ENCODE assay signal across 18 cellular contexts in the genomic region with DNA sequence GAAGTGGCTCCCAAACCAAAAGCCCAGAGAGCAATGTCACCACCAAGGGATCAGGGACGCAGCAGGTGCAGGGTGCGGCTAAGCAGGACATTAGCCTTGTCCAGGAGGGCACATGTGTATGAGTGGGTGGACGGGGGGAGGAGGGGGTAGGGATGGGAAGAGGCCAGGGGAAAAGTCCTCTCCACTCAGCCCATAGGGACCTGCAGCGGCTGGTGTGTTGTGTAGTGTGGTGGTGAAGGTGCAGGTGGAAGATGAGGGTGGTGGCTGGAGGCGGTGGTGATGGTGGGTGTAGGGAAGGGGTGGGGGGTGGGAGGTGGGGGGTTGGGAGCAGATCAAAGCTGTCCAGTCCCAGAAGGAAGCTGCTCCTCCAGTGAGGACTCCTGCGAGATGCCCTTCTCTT. TPM values are rescaled to one million over a fixed set of nuclear protein-coding genes. Genes with fewer than 3 reads are reported as not detected.
A peak's percentile ranks its signal among the peaks of the same experiment; 100 is the strongest.
DNase-seq lines count a peak whose midpoint lies in the region; ATAC-seq, FAIRE-seq and TF ChIP-seq lines count a peak whose summit lies in the region.
"Had no signal": no experiment of that assay in that cellular context is flagged by ENCODE, and none has a peak within 500 bp of the region (broad histone marks: within the 10 kb centered on the region; RNA-seq: fewer than 3 reads in every experiment).

No MANE protein-coding gene starts in this region.

- no peak overlapping the region for H3K4me3 Mint-ChIP-seq in dendritic cell treated with granulocyte-macrophage colony-stimulating factor and Interleukin-4, amounts not matched to agents 40 ng/mL and 50 ng/mL, for 4 days
- H3K4me3 Mint-ChIP-seq in stimulated activated memory B cell treated with anti-CD40 and anti-IgM and Interleukin-4, amounts not matched to agents 10 μg/mL and 1 μg/mL and 100 μg/mL, for 72 hours: no peak overlapping the region
- H3K4me3 Mint-ChIP-seq: H9 had no signal

- no peak for FAIRE-seq in D721Med (lab: Jason Lieb, UNC)
- FAIRE-seq: K562 had no signal

- TF ChIP-seq CTCF in left ventricle myocardium inferior (IDR thresholded peaks at IDR 0.05; ENCODE audit: borderline replicate concordance) (no peak), right atrium auricular region (IDR thresholded peaks at IDR 0.05) (no peak), D721Med (IDR thresholded peaks at IDR 0.05; ENCODE audit: insufficient read depth, missing control alignments) (no peak), gastrocnemius medialis (IDR thresholded peaks at IDR 0.05 in 4 of 5, conservative IDR thresholded peaks at IDR 0.05 in 1 of 5) (no peak)

- H3K4me1 ChIP-seq in left ventricle myocardium inferior (peaks cover 51% of the 10 kb centered on the region), right atrium auricular region (peaks cover 0 to 44% of the 10 kb centered on the region in 2 donors), gastrocnemius medialis (peaks cover 9 to 23% of the 10 kb centered on the region in 2 donors)
- H3K4me1 ChIP-seq: BE2C, Caco-2 had no signal

- intact Hi-C loops in left ventricle myocardium inferior (cut with micrococcal nuclease) (no loop called here), gastrocnemius medialis (cut with DNase I; ENCODE audit: low total_unique reads) (no loop called here), left colon (cut with DNase I, micrococcal nuclease) (no loop called here)
- intact Hi-C loops in dendritic cell treated with granulocyte-macrophage colony-stimulating factor and Interleukin-4, amounts not matched to agents 40 ng/mL and 50 ng/mL, for 4 days (cut with micrococcal nuclease): no loop called here

- H3K36me3 ChIP-seq in left ventricle myocardium inferior (no peaks in the 10 kb centered on the region), right atrium auricular region (no peaks in the 10 kb centered on the region), gastrocnemius medialis (no peaks in the 10 kb centered on the region)
- H3K36me3 ChIP-seq: BE2C had no signal

- peaks cover 28% of the 10 kb centered on the region for H3K27me3 Mint-ChIP-seq in dendritic cell treated with granulocyte-macrophage colony-stimulating factor and Interleukin-4, amounts not matched to agents 40 ng/mL and 50 ng/mL, for 4 days
- no peaks in the 10 kb centered on the region for H3K27me3 Mint-ChIP-seq in stimulated activated memory B cell treated with anti-CD40 and anti-IgM and Interleukin-4, amounts not matched to agents 10 μg/mL and 1 μg/mL and 100 μg/mL, for 72 hours

- peaks cover 71% of the 10 kb centered on the region for H3K4me1 Mint-ChIP-seq in dendritic cell treated with granulocyte-macrophage colony-stimulating factor and Interleukin-4, amounts not matched to agents 40 ng/mL and 50 ng/mL, for 4 days (ENCODE audit: low read depth)
- H3K4me1 Mint-ChIP-seq in stimulated activated memory B cell treated with anti-CD40 and anti-IgM and Interleukin-4, amounts not matched to agents 10 μg/mL and 1 μg/mL and 100 μg/mL, for 72 hours: peaks cover 66% of the 10 kb centered on the region

- H3K27me3 ChIP-seq in left ventricle myocardium inferior (ENCODE audit: low read depth) (no peaks in the 10 kb centered on the region), right atrium auricular region (no peaks in the 10 kb centered on the region), gastrocnemius medialis (peaks cover 28 to 46% (median 36%) of the 10 kb centered on the region in 3 donors)
- H3K27me3 ChIP-seq: BE2C had no signal

- ATAC-seq in stimulated activated memory B cell treated with anti-CD40 and anti-IgM and Interleukin-4, amounts not matched to agents 10 μg/mL and 1 μg/mL and 100 μg/mL, for 72 hours: no peak
- no peak for ATAC-seq in gastrocnemius medialis
- no peak for ATAC-seq in left colon
- ATAC-seq: K562 had no signal

- no peak overlapping the region for H3K4me3 ChIP-seq in left ventricle myocardium inferior
- H3K4me3 ChIP-seq in right atrium auricular region: no peak overlapping the region
- H3K4me3 ChIP-seq in gastrocnemius medialis: no peak overlapping the region
- H3K4me3 ChIP-seq: K562 had no signal

- no peak for TF ChIP-seq POLR2A in gastrocnemius medialis (IDR thresholded peaks at IDR 0.05)

- DNase-seq in left ventricle myocardium inferior: no peak
- no peak for DNase-seq in right atrium auricular region (ENCODE audit: low spot score)
- DNase-seq in D721Med (ENCODE audit: insufficient read length, low spot score): peak; percentile 7
- no peak for DNase-seq in gastrocnemius medialis
- no peak for DNase-seq in left colon
- DNase-seq: C1 segment of cervical spinal cord; Caco-2; CD4-positive, CD25-positive, alpha-beta regulatory T cell; DMS153; DMS79; GDM1; GOT3; H9; IMR-90 had no signal

- H3K36me3 Mint-ChIP-seq in dendritic cell treated with granulocyte-macrophage colony-stimulating factor and Interleukin-4, amounts not matched to agents 40 ng/mL and 50 ng/mL, for 4 days (ENCODE audit: low read depth): peaks cover 11% of the 10 kb centered on the region
- H3K36me3 Mint-ChIP-seq in stimulated activated memory B cell treated with anti-CD40 and anti-IgM and Interleukin-4, amounts not matched to agents 10 μg/mL and 1 μg/mL and 100 μg/mL, for 72 hours: no peaks in the 10 kb centered on the region
- H3K36me3 Mint-ChIP-seq: CD4-positive, CD25-positive, alpha-beta regulatory T cell had no signal

- peak overlapping the region; percentile 48 for H3K27ac Mint-ChIP-seq in dendritic cell treated with granulocyte-macrophage colony-stimulating factor and Interleukin-4, amounts not matched to agents 40 ng/mL and 50 ng/mL, for 4 days
- H3K27ac Mint-ChIP-seq in stimulated activated memory B cell treated with anti-CD40 and anti-IgM and Interleukin-4, amounts not matched to agents 10 μg/mL and 1 μg/mL and 100 μg/mL, for 72 hours: peak overlapping the region; percentile 11
- H3K27ac Mint-ChIP-seq: H9 had no signal

- no peaks in the 10 kb centered on the region for H3K9me3 Mint-ChIP-seq in dendritic cell treated with granulocyte-macrophage colony-stimulating factor and Interleukin-4, amounts not matched to agents 40 ng/mL and 50 ng/mL, for 4 days
- H3K9me3 Mint-ChIP-seq in stimulated activated memory B cell treated with anti-CD40 and anti-IgM and Interleukin-4, amounts not matched to agents 10 μg/mL and 1 μg/mL and 100 μg/mL, for 72 hours: no peaks in the 10 kb centered on the region
- H3K9me3 Mint-ChIP-seq: CD4-positive, CD25-positive, alpha-beta regulatory T cell; H9 had no signal

- peak overlapping the region; percentile 51 for H3K27ac ChIP-seq in left ventricle myocardium inferior (replicated peaks)
- no peak overlapping the region for H3K27ac ChIP-seq in right atrium auricular region
- no peak overlapping the region for H3K27ac ChIP-seq in gastrocnemius medialis

- H3K9me3 ChIP-seq in left ventricle myocardium inferior (replicated peaks) (no peaks in the 10 kb centered on the region), right atrium auricular region (no peaks in the 10 kb centered on the region), gastrocnemius medialis (no peaks in the 10 kb centered on the region)
- H3K9me3 ChIP-seq: BE2C, Caco-2 had no signal

- in situ Hi-C loops in gastrocnemius medialis (cut with MboI; ENCODE audit: low sequenced_read_pairs in 4 of 4): no loop called here

RNA-seq across cellular contexts. Expression of a gene that starts 3.7 kb away (rescaled TPM):
- 0.82 TPM for total RNA-seq in left ventricle myocardium inferior
- total RNA-seq in right atrium auricular region: 1 to 10 TPM in 1 of 2 donors, under 1 TPM in 1; 0.94 to 1.0 TPM
- total RNA-seq in gastrocnemius medialis: under 1 TPM in 1 of 4 donors, not detected in 3; 0.24 TPM
- total RNA-seq in left colon: 1 to 10 TPM in 1 of 2 donors, under 1 TPM in 1; 0.49 to 1.7 TPM
- total RNA-seq: K562 had no signal

RNA-seq across cellular contexts. Expression of a gene that starts 3.8 kb away (rescaled TPM):
- total RNA-seq in left ventricle myocardium inferior: 2.9 TPM
- 1 to 10 TPM in 1 of 2 donors, under 1 TPM in 1; 0.67 to 7.5 TPM for total RNA-seq in right atrium auricular region
- total RNA-seq in gastrocnemius medialis: 1 to 10 TPM in 2 of 4 donors, under 1 TPM in 2; 0.51 to 2.1 (median 1.4) TPM
- 1 to 10 TPM; 2.8 to 5.4 TPM for total RNA-seq in left colon

RNA-seq across cellular contexts. Expression of a gene that starts 24.0 kb away (rescaled TPM):
- total RNA-seq in left ventricle myocardium inferior (14.0 TPM), right atrium auricular region (10 to 100 TPM; 10.4 to 15.3 TPM), gastrocnemius medialis (10 to 100 TPM in 1 of 4 donors, 1 to 10 TPM in 3; 2.2 to 17.6 (median 5.9) TPM), left colon (10 to 100 TPM; 47.6 to 51.9 TPM)

RNA-seq across cellular contexts. Expression of a gene that starts 37.1 kb away (rescaled TPM):
- total RNA-seq in left ventricle myocardium inferior (19.3 TPM), right atrium auricular region (10 to 100 TPM; 10.4 to 14.6 TPM), gastrocnemius medialis (10 to 100 TPM; 14.5 to 51.9 (median 41.1) TPM), left colon (10 to 100 TPM; 26.6 to 27.7 TPM)

RNA-seq across cellular contexts. Expression of a gene that starts 37.7 kb away (rescaled TPM):
- total RNA-seq in left ventricle myocardium inferior: 201 TPM
- total RNA-seq in right atrium auricular region: 100 to 1,000 TPM in 1 of 2 donors, 10 to 100 TPM in 1; 86.5 to 102 TPM
- total RNA-seq in gastrocnemius medialis: 100 to 1,000 TPM in 2 of 4 donors, 10 to 100 TPM in 2; 89.8 to 127 (median 103) TPM
- 100 to 1,000 TPM in 1 of 2 donors, 10 to 100 TPM in 1; 94.6 to 114 TPM for total RNA-seq in left colon
